In the genomic region with DNA sequence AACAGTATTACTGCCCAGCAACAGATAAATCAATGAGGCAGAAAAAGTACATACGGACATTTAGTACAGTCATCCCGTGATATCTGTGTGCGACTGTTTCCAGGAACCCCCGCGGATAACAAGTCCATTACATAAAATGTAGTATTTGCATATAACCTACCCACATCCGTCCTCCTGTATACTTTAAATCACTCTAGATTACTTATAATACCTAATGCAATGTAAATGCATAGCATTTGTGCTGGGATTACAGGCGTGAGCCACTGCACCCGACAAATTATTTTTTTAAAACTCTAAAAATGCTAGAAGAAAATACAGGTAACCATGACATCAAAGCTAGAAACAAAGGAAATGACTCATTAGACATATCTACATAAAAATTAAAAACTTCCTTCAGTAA, we compare ENCODE assay signal across 10 cellular contexts.
DNase-seq lines count a peak whose midpoint lies in the region; ATAC-seq and TF ChIP-seq lines count a peak whose summit lies in the region.
"Had no signal": no experiment of that assay in that cellular context is flagged by ENCODE, and none has a peak within 500 bp of the region (broad histone marks: within the 10 kb centered on the region; RNA-seq: fewer than 3 reads in every experiment).

No MANE protein-coding gene starts in this region.

- TF ChIP-seq CTCF in CD4-positive, alpha-beta T cell (IDR thresholded peaks at IDR 0.05), result no peak
- TF ChIP-seq CTCF in GM10248 (IDR thresholded peaks at IDR 0.05; ENCODE audit: control extremely low read depth, extremely low read depth, low read depth, missing control alignments) (no peak), BE2C (IDR thresholded peaks at IDR 0.05; ENCODE audit: low read depth, low read length) (no peak)

- peak overlapping the region; percentile 78 for H3K27ac Mint-ChIP-seq in CD4-positive, alpha-beta T cell
- H3K27ac Mint-ChIP-seq in T-helper 17 cell, result peak overlapping the region; percentile 99

- DNase-seq in CD4-positive, alpha-beta T cell, result no peak
- DNase-seq in GM10248 (ENCODE audit: extremely low spot score), result peak; percentile 41
- DNase-seq in T-helper 17 cell, result no peak
- DNase-seq in epithelial cell of prostate (ENCODE audit: low read depth, low spot score), result no peak
- DNase-seq in KBM-7, result no peak
- DNase-seq in BE2C, result no peak
- no peak for DNase-seq in left cardiac atrium
- DNase-seq: aorta, kidney had no signal

- no peaks in the 10 kb centered on the region for H3K36me3 ChIP-seq in BE2C
- H3K36me3 ChIP-seq: gastroesophageal sphincter had no signal

- peaks cover 22% of the 10 kb centered on the region for H3K4me1 Mint-ChIP-seq in CD4-positive, alpha-beta T cell (ENCODE audit: low read depth)
- H3K4me1 Mint-ChIP-seq in T-helper 17 cell, result peaks cover 10% of the 10 kb centered on the region

- no peak overlapping the region for H3K4me3 ChIP-seq in BE2C (ENCODE audit: low read depth, low read length)

- in situ Hi-C loops in KBM-7 (cut with MboI; ENCODE audit: low pct_unique_long_range_greater_than_20kb, low sequenced_read_pairs), result no loop called here

- no peak overlapping the region for H3K27ac ChIP-seq in CD4-positive, alpha-beta T cell (ENCODE audit: low read depth, low read length)
- H3K27ac ChIP-seq in epithelial cell of prostate, result peak overlapping the region; percentile 98

- ATAC-seq in CD4-positive, alpha-beta T cell (ENCODE audit: poor library complexity), result no peak
- no peak for ATAC-seq in T-helper 17 cell
- ATAC-seq in left cardiac atrium, result no peak
- ATAC-seq: gastroesophageal sphincter had no signal

- CTCF ChIA-PET in CD4-positive, alpha-beta T cell (lab: Charles Lee), result no interaction called here
- CTCF ChIA-PET in GM10248 (lab: Yijun Ruan, JAX), result no interaction called here

- no peaks in the 10 kb centered on the region for H3K27me3 ChIP-seq in CD4-positive, alpha-beta T cell (ENCODE audit: control insufficient read depth, insufficient read depth, low read length)
- H3K27me3 ChIP-seq in BE2C, result no peaks in the 10 kb centered on the region
- H3K27me3 ChIP-seq: gastroesophageal sphincter had no signal

- H3K36me3 Mint-ChIP-seq in CD4-positive, alpha-beta T cell (ENCODE audit: low read depth), result peaks cover 13% of the 10 kb centered on the region
- H3K36me3 Mint-ChIP-seq in T-helper 17 cell (ENCODE audit: low read depth), result peaks cover 2% of the 10 kb centered on the region

- intact Hi-C loops in CD4-positive, alpha-beta T cell (cut with DNase I, micrococcal nuclease), result loop anchor here (2.0 to 10.0 kb wide), 7 partner anchors 67 to 943 kb away; a partner anchor contains a TSS
- intact Hi-C loops in left cardiac atrium (cut with DNase I), result loop anchor here (2.0 to 5.0 kb wide), 3 partner anchors 47 to 225 kb away; a partner anchor contains a TSS

- H3K4me3 Mint-ChIP-seq in CD4-positive, alpha-beta T cell, result no peak overlapping the region
- peak overlapping the region; percentile 47 for H3K4me3 Mint-ChIP-seq in T-helper 17 cell

- H3K9me3 ChIP-seq in CD4-positive, alpha-beta T cell (ENCODE audit: control insufficient read depth, low read length), result peaks cover 5% of the 10 kb centered on the region
- H3K9me3 ChIP-seq in T-helper 17 cell (ENCODE audit: control insufficient read depth, low read length, poor library complexity, severe bottlenecking) (no peaks in the 10 kb centered on the region), BE2C (no peaks in the 10 kb centered on the region)
- H3K9me3 ChIP-seq: gastroesophageal sphincter had no signal

- no peaks in the 10 kb centered on the region for H3K4me1 ChIP-seq in BE2C

- H3K27me3 Mint-ChIP-seq in CD4-positive, alpha-beta T cell, result no peaks in the 10 kb centered on the region
- no peaks in the 10 kb centered on the region for H3K27me3 Mint-ChIP-seq in T-helper 17 cell

- peaks cover 8% of the 10 kb centered on the region for H3K9me3 Mint-ChIP-seq in CD4-positive, alpha-beta T cell

- POLR2A ChIA-PET in CD4-positive, alpha-beta T cell (lab: Charles Lee), result no interaction called here
- POLR2A ChIA-PET in GM10248 (lab: Yijun Ruan, JAX), result no interaction called here
